Comparison of ENCODE assay signal across 9 cellular contexts in the genomic region with DNA sequence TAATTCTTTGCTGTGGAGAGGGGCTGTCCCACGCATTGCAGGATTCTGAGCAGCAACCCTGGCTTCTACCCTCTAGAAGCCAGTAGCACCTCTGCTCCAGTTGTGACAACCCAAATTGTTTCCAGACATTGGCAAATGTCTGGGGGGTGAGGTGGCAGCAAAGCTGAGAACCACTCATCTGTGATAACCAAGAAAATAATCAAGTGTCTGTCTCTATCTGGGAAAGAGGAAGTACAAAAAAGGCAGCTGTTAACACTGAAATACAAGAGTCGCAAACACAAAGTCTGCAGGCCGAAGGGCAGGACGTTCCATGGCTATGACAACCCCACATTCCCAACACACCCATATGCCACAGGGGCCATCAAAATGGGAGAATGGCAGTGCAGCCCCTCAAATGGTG. TPM values are rescaled to one million over a fixed set of nuclear protein-coding genes. Genes with fewer than 3 reads are reported as not detected.
DNase-seq lines count a peak whose midpoint lies in the region; ATAC-seq and TF ChIP-seq lines count a peak whose summit lies in the region.
"Had no signal": no experiment of that assay in that cellular context is flagged by ENCODE, and none has a peak within 500 bp of the region (broad histone marks: within the 10 kb centered on the region; RNA-seq: fewer than 3 reads in every experiment).

No MANE protein-coding gene starts in this region.

- TF ChIP-seq POLR2A in breast epithelium (IDR thresholded peaks at IDR 0.05), result no peak

- TF ChIP-seq CTCF in RWPE1 (conservative IDR thresholded peaks at IDR 0.05; ENCODE audit: low read depth), result no peak
- TF ChIP-seq CTCF in breast epithelium (IDR thresholded peaks at IDR 0.05), result no peak

- H3K27ac ChIP-seq in RWPE1 (no peak overlapping the region), breast epithelium (no peak overlapping the region)

- intact Hi-C loops in left colon (cut with DNase I, micrococcal nuclease), result no loop called here
- intact Hi-C loops in breast epithelium (cut with DNase I; ENCODE audit: low total_unique reads), result no loop called here

- POLR2A ChIA-PET in RWPE1 (lab: Yijun Ruan, JAX; ENCODE audit: low non-redundant PET), result no interaction called here

- DNase-seq in GDM1 (lab: John Stamatoyannopoulos, UW) (peak; percentile 38), NAMALWA (ENCODE audit: low spot score) (peak; percentile 89), left colon (no peak), NCI-H1436 treated with DMSO at 0.1 percent for 48 hours (lab: John Stamatoyannopoulos, UW) (no peak), RWPE1 (ENCODE audit: low spot score) (no peak), breast epithelium (ENCODE audit: low spot score in 2 of 2) (no peak)
- DNase-seq: activated T-cell treated with anti-CD3 and anti-CD28 coated beads, Interleukin-2, amount 50 U/mL, for 1 hour had no signal

- no peaks in the 10 kb centered on the region for H3K36me3 ChIP-seq in breast epithelium

- peak; percentile 42 for ATAC-seq in GM21447 (IDR thresholded peaks at IDR 0.05; ENCODE audit: unreplicated experiment)
- peak; percentile 36 for ATAC-seq in left colon
- ATAC-seq in GM19351 (IDR thresholded peaks at IDR 0.05; ENCODE audit: unreplicated experiment), result no peak

- H3K4me3 ChIP-seq in breast epithelium, result no peak overlapping the region

- CTCF ChIA-PET in RWPE1 (lab: Yijun Ruan, JAX), result interaction anchor here (0.6 to 0.8 kb wide), 2 partner anchors 28 to 1866 kb away, joined by 3 to 4 read pairs; no protein-coding TSS in a partner anchor

- no peaks in the 10 kb centered on the region for H3K4me1 ChIP-seq in breast epithelium

- H3K9me3 ChIP-seq in breast epithelium, result no peaks in the 10 kb centered on the region

- H3K27me3 ChIP-seq in breast epithelium, result no peaks in the 10 kb centered on the region

RNA-seq across cellular contexts. Expression of a gene that starts 42.2 kb away (rescaled TPM):
- total RNA-seq in left colon, result 1 to 10 TPM; 5.4 to 9.2 TPM
- total RNA-seq in breast epithelium, result 10 to 100 TPM; 18.9 to 43.9 (median 43.9) TPM

Comparison
In these comparisons a context has a peak if more than half of its experiments do, and no peak if none do; other contexts are left out.
1. DNase-seq: peak in GDM1 (single experiment) and NAMALWA (single experiment); none in left colon (0 of 2), NCI-H1436 treated with DMSO at 0.1 percent for 48 hours (single experiment), RWPE1 (single experiment) and breast epithelium (0 of 2).